1 cellular context compared by ENCODE assay signal in the genomic region with DNA sequence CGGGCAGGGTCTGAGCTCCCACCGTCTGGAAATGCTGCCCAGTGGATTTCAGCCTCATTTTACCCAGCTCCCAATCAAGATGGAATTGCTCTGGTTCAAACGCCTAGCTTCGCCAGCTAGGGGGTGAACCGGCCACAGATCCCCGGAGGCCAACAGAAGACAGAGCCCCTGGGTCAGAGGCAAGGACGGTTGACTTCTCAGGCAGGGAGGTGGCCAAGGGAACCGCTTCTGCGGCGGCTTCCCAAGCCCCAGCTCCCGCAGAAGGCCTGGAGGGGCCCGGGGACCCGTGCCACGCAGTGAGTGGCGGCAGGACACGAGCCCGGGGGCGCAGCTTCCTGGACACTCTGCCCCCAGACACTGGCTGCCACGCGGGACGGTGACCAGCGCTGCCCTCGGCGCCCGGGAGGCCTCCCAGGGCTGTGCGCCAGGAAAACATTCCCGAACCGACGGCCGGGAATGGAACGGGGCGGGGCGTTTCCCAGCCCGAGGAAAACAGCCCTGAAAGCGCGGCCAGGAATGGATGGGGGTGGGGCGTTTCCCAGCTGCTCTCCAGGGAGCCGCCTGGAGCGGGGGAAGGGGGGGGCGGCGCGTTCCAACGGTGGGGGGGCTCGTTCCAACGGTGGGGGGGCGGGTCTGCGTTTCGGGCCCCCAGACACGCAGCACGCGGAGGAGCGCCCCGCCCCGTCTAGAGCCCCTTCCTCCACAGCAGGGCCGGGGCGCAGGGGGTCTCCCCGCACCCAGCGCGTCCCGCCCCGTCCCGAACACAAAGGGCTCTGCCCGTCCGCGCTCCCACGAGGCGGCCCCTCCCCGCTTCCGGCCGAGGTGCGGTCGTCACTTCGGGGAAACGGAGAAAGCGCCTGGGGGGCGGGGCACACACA.
TF ChIP-seq lines count a peak whose summit lies in the region.

No MANE protein-coding gene starts in this region.

TF ChIP-seq in IMR-90, 13 proteins besides CTCF, POLR2A, EP300 and RAD21:
- TF ChIP-seq FOS (IDR thresholded peaks at IDR 0.05; ENCODE audit: low read depth, low read length) (no peak), SMC3 (IDR thresholded peaks at IDR 0.05; ENCODE audit: low read depth, low read length) (no peak), CHD1 (IDR thresholded peaks at IDR 0.05; ENCODE audit: low read depth, low read length) (no peak), NFE2L2 (IDR thresholded peaks at IDR 0.05; ENCODE audit: low read depth, low read length) (0 out of 2 replicates have a peak, but pooled peaks have one; percentile 10), MAZ (IDR thresholded peaks at IDR 0.05; ENCODE audit: borderline replicate concordance, low read depth, low read length) (peak; percentile 50; the same call in 1 of the 2 replicates), MAFK (IDR thresholded peaks at IDR 0.05; ENCODE audit: low read depth, low read length) (no peak)
